In genomic region chr7:47565841-47566240, GRCh38 we compare ENCODE assay signal across 20 cellular contexts.
"Had no signal": no experiment of that assay in that cellular context is flagged by ENCODE, and none has a peak within 500 bp of the region (broad histone marks: within the 10 kb centered on the region; RNA-seq: fewer than 3 reads in every experiment).

No MANE protein-coding gene starts in this region.

- H3K27ac ChIP-seq: heart right ventricle, thyroid gland had no signal

- H3K27ac Mint-ChIP-seq: activated CD4-positive, alpha-beta memory T cell treated with anti-CD3 and anti-CD28 coated beads, Interleukin-2, amount 10 ng/mL, durations not matched to agents 7 days and 5 days; activated CD4-positive, alpha-beta T cell treated with anti-CD3 and anti-CD28 coated beads, Interleukin-2, amount 10 ng/mL, durations not matched to agents 24 days and 14 days; activated naive CD4-positive, alpha-beta T cell treated with anti-CD3 and anti-CD28 coated beads, Interleukin-2, amount 10 ng/mL, durations not matched to agents 7 days and 5 days; activated T-cell treated with anti-CD3 and anti-CD28 coated beads, Interleukin-2, amount 50 U/mL, for 72 hours; memory B cell; naive B cell; T-helper 17 cell had no signal

- DNase-seq: activated CD4-positive, alpha-beta memory T cell treated with anti-CD3 and anti-CD28 coated beads, Interleukin-2, amount 10 ng/mL, durations not matched to agents 7 days and 5 days; activated CD4-positive, alpha-beta T cell treated with anti-CD3 and anti-CD28 coated beads, Interleukin-2, amount 10 ng/mL, durations not matched to agents 24 days and 14 days; activated effector memory CD4-positive, alpha-beta T cell treated with anti-CD3 and anti-CD28 coated beads, Interleukin-2, amount 50 U/mL, for 16 hours; activated naive CD4-positive, alpha-beta T cell treated with anti-CD3 and anti-CD28 coated beads, Interleukin-2, amount 10 ng/mL, durations not matched to agents 7 days and 5 days; activated T-cell treated with anti-CD3 and anti-CD28 coated beads, Interleukin-2, amount 50 U/mL, for 72 hours; amygdala; cerebellar nuclear complex; foreskin fibroblast; heart right ventricle; islet precursor cell; left cardiac atrium; naive B cell; retina; stimulated activated CD4-positive, alpha-beta T cell treated with anti-CD3 and anti-CD28 coated beads, Interleukin-4, amount 100 ng/mL, for 24 hours; stimulated activated naive CD8-positive, alpha-beta T cell treated with anti-CD3 and anti-CD28 coated beads, Interleukin-15, Interleukin-2, amounts not matched to agents 100 U/mL and 50 U/mL, for 24 hours; T-helper 17 cell; thyroid gland had no signal

- H3K27me3 ChIP-seq: heart right ventricle, thyroid gland had no signal

- H3K36me3 ChIP-seq: thyroid gland had no signal

- H3K9me3 Mint-ChIP-seq: activated CD4-positive, alpha-beta memory T cell treated with anti-CD3 and anti-CD28 coated beads, Interleukin-2, amount 10 ng/mL, durations not matched to agents 7 days and 5 days; activated CD4-positive, alpha-beta T cell treated with anti-CD3 and anti-CD28 coated beads, Interleukin-2, amount 10 ng/mL, durations not matched to agents 24 days and 14 days; activated T-cell treated with anti-CD3 and anti-CD28 coated beads, Interleukin-2, amount 50 U/mL, for 72 hours; memory B cell; naive B cell had no signal

- H3K36me3 Mint-ChIP-seq: activated naive CD4-positive, alpha-beta T cell treated with anti-CD3 and anti-CD28 coated beads, Interleukin-2, amount 10 ng/mL, durations not matched to agents 7 days and 5 days; naive B cell had no signal

- ATAC-seq: activated T-cell treated with anti-CD3 and anti-CD28 coated beads, Interleukin-2, amount 50 U/mL, for 72 hours; heart right ventricle; left cardiac atrium; stimulated activated naive CD8-positive, alpha-beta T cell treated with anti-CD3 and anti-CD28 coated beads, Interleukin-15, Interleukin-2, amounts not matched to agents 100 U/mL and 50 U/mL, for 24 hours; T-helper 17 cell had no signal

- H3K9me3 ChIP-seq: heart right ventricle, thyroid gland had no signal

- H3K27me3 Mint-ChIP-seq: memory B cell, naive B cell had no signal

- H3K4me3 ChIP-seq: heart right ventricle, thyroid gland had no signal

- H3K4me1 Mint-ChIP-seq: activated CD4-positive, alpha-beta memory T cell treated with anti-CD3 and anti-CD28 coated beads, Interleukin-2, amount 10 ng/mL, durations not matched to agents 7 days and 5 days; activated CD4-positive, alpha-beta T cell treated with anti-CD3 and anti-CD28 coated beads, Interleukin-2, amount 10 ng/mL, durations not matched to agents 24 days and 14 days; activated naive CD4-positive, alpha-beta T cell treated with anti-CD3 and anti-CD28 coated beads, Interleukin-2, amount 10 ng/mL, durations not matched to agents 7 days and 5 days; T-helper 17 cell had no signal

- FAIRE-seq: endometrium, urothelium cell line had no signal

- H3K4me3 Mint-ChIP-seq: activated CD4-positive, alpha-beta memory T cell treated with anti-CD3 and anti-CD28 coated beads, Interleukin-2, amount 10 ng/mL, durations not matched to agents 7 days and 5 days; activated CD4-positive, alpha-beta T cell treated with anti-CD3 and anti-CD28 coated beads, Interleukin-2, amount 10 ng/mL, durations not matched to agents 24 days and 14 days; activated naive CD4-positive, alpha-beta T cell treated with anti-CD3 and anti-CD28 coated beads, Interleukin-2, amount 10 ng/mL, durations not matched to agents 7 days and 5 days; activated T-cell treated with anti-CD3 and anti-CD28 coated beads, Interleukin-2, amount 50 U/mL, for 72 hours; memory B cell; T-helper 17 cell had no signal
